In genomic region chr9:36190388-36191289, GRCh38 we compare ENCODE assay signal across 8 cellular contexts. TPM values are rescaled to one million over a fixed set of nuclear protein-coding genes. Genes with fewer than 3 reads are reported as not detected.
DNase-seq lines count a peak whose midpoint lies in the region; ATAC-seq and TF ChIP-seq lines count a peak whose summit lies in the region.

Gene CLTA, plus strand, starts transcription at chr9:36190921. Its CDS starts 136 bp downstream, at chr9:36191057.

- H3K9me3 ChIP-seq in SK-N-SH = no peaks in the 10 kb centered on the region

- peak; percentile 97 for ATAC-seq in HG02588 (IDR thresholded peaks at IDR 0.05; ENCODE audit: unreplicated experiment)

- POLR2A ChIA-PET in SK-N-SH (lab: Yijun Ruan, JAX) = interaction anchor here (0.6 to 1.7 kb wide), 13 partner anchors 11 to 210 kb away, joined by 3 to 7 read pairs (median 3); partner anchors contain the start of genes CCIN and RNF38

- H3K4me3 ChIP-seq in SK-N-SH (ENCODE audit: low read depth in 2 of 2, low read length in 1 of 2) = peak within 1 kb of the TSS; percentile 84 to 94

- DNase-seq in GM10266 (ENCODE audit: extremely low spot score) = peak; percentile 99
- peak; percentile 92 for DNase-seq in NCI-H1048 (lab: John Stamatoyannopoulos, UW)
- DNase-seq in SK-N-SH = peak; percentile 98
- peak; percentile 93 for DNase-seq in activated naive CD4-positive, alpha-beta T cell treated with anti-CD3 and anti-CD28 coated beads, Interleukin-2, amount 50 U/mL, for 16 hours
- DNase-seq in germinal center (ENCODE audit: low spot score) = peak; percentile 99
- peak; percentile 93 for DNase-seq in non-pigmented ciliary epithelial cell (ENCODE audit: low read depth)
- peak; percentile 100 for DNase-seq in superior temporal gyrus (ENCODE audit: extremely low spot score)

- peaks cover 43% of the 10 kb centered on the region for H4K20me1 ChIP-seq in SK-N-SH (ENCODE audit: insufficient read depth)

- H3K9ac ChIP-seq in SK-N-SH = peak within 1 kb of the TSS; percentile 95

- H3F3A ChIP-seq in SK-N-SH (replicated peaks; ENCODE audit: insufficient read depth) = no peaks in the 10 kb centered on the region

- peak in 1 of 2 experiments; percentile 42; a peak in 2 of 4 replicates for TF ChIP-seq EP300 in SK-N-SH (IDR thresholded peaks at IDR 0.05; ENCODE audit: borderline replicate concordance in 1 of 2, low read depth in 1 of 2, low read length in 1 of 2)

- H3K9me2 ChIP-seq in SK-N-SH = no peaks in the 10 kb centered on the region

- peak within 1 kb of the TSS; percentile 90 for H2AFZ ChIP-seq in SK-N-SH (ENCODE audit: low read depth)

- peak; percentile 59 for TF ChIP-seq CTCF in GM10266 (IDR thresholded peaks at IDR 0.05; ENCODE audit: control insufficient read depth, insufficient read depth, low read depth, missing control alignments)
- peak; percentile 77 for TF ChIP-seq CTCF in SK-N-SH (IDR thresholded peaks at IDR 0.05)

- WGBS in SK-N-SH (ENCODE audit: low lambda C conversion rate) = under 1% methylated on average over 30 of the region's 68 CpGs

- no peaks in the 10 kb centered on the region for H3K27me3 ChIP-seq in SK-N-SH (ENCODE audit: insufficient read depth)

- CTCF ChIA-PET in SK-N-SH (lab: Yijun Ruan, JAX) = interaction anchor here (0.6 to 3.6 kb wide), 19 partner anchors 11 to 258 kb away, joined by 3 to 15 read pairs (median 5); partner anchors contain the start of genes CCIN and GLIPR2

- TF ChIP-seq RAD21 in SK-N-SH (IDR thresholded peaks at IDR 0.05; ENCODE audit: low read length) = peak; percentile 28

- H3K4me2 ChIP-seq in SK-N-SH = peak within 1 kb of the TSS; percentile 83

- peaks cover 54% of the 10 kb centered on the region for H3K79me2 ChIP-seq in SK-N-SH (ENCODE audit: insufficient read depth)

- H3K4me1 ChIP-seq in SK-N-SH (ENCODE audit: control insufficient read depth in 1 of 2, insufficient read depth in 2 of 2, low read depth in 1 of 2, low read length in 1 of 2) = peaks cover 6 to 27% of the 10 kb centered on the region in 2 experiments

- peak within 1 kb of the TSS; percentile 83 to 87 for H3K27ac ChIP-seq in SK-N-SH (ENCODE audit: low read depth in 2 of 2, low read length in 1 of 2)

- peaks cover 3 to 8% of the 10 kb centered on the region in 2 experiments for H3K36me3 ChIP-seq in SK-N-SH (replicated peaks in 1 of 2; ENCODE audit: control insufficient read depth in 1 of 2, insufficient read depth in 2 of 2, low read length in 1 of 2)

TF ChIP-seq in SK-N-SH, 30 proteins besides CTCF, POLR2A, EP300 and RAD21 (continues in another document):
- peak; percentile 86 for TF ChIP-seq GABPA (IDR thresholded peaks at IDR 0.05; ENCODE audit: low read depth)
- no peak for TF ChIP-seq RXRA (IDR thresholded peaks at IDR 0.05; ENCODE audit: borderline replicate concordance, low read depth)
- no peak for TF ChIP-seq IRF3 (IDR thresholded peaks at IDR 0.05; ENCODE audit: low read depth, low read length)
- TF ChIP-seq ELF1 (IDR thresholded peaks at IDR 0.05) = peak; percentile 92
- TF ChIP-seq EZH2phosphoT487 (IDR thresholded peaks at IDR 0.05; ENCODE audit: borderline replicate concordance, low read depth) = no peak
- TF ChIP-seq ZBTB33 (IDR thresholded peaks at IDR 0.05; ENCODE audit: borderline replicate concordance, low read depth) = no peak
- TF ChIP-seq POLR2AphosphoS5 (IDR thresholded peaks at IDR 0.05; ENCODE audit: low read depth, low read length) = peak; percentile 97
- 0 out of 2 replicates have a peak, but pooled peaks have one; percentile 26 for TF ChIP-seq YY1 (IDR thresholded peaks at IDR 0.05; ENCODE audit: low read depth)
- TF ChIP-seq REST (IDR thresholded peaks at IDR 0.05; ENCODE audit: low read depth, low read length) = peak; percentile 52
- TF ChIP-seq USF2 (IDR thresholded peaks at IDR 0.05; ENCODE audit: borderline replicate concordance, low read depth, low read length) = no peak
- no peak for TF ChIP-seq PBX3 (IDR thresholded peaks at IDR 0.05)
- no peak for TF ChIP-seq GATA2 (CRISPR knock-in tag; IDR thresholded peaks at IDR 0.05)
- no peak for TF ChIP-seq MEF2A (IDR thresholded peaks at IDR 0.05; ENCODE audit: borderline replicate concordance, low read depth)
- TF ChIP-seq MAX (IDR thresholded peaks at IDR 0.05; ENCODE audit: low read depth) = peak; percentile 57; the same call in 1 of the 2 replicates
- TF ChIP-seq NRF1 (IDR thresholded peaks at IDR 0.05; ENCODE audit: low read depth, low read length) = peak; percentile 68
- TF ChIP-seq RCOR1 (IDR thresholded peaks at IDR 0.05; ENCODE audit: low read length) = 0 out of 2 replicates have a peak, but pooled peaks have one; percentile 30
- TF ChIP-seq TCF12 (IDR thresholded peaks at IDR 0.05) = no peak
- no peak for TF ChIP-seq FOXJ3 (CRISPR knock-in tag; IDR thresholded peaks at IDR 0.05)
- no peak for TF ChIP-seq FOSL2 (IDR thresholded peaks at IDR 0.05; ENCODE audit: borderline replicate concordance, low read depth)
- TF ChIP-seq SMC3 (IDR thresholded peaks at IDR 0.05; ENCODE audit: low read depth, low read length) = no peak

RNA-seq across cellular contexts. Expression of gene CLTA, which starts in this region (rescaled TPM):
- polyA plus RNA-seq in SK-N-SH (2012; rRNA removed) = 222 and 260 TPM in 2 replicates
- polyA plus RNA-seq in SK-N-SH (2012; cell fraction: cytosol; rRNA removed) = 329 and 395 TPM in 2 replicates
- polyA plus RNA-seq in SK-N-SH (2012; cell fraction: nucleus; rRNA removed) = 119 and 142 TPM in 2 replicates

Comparison
In these comparisons a context has a peak if more than half of its experiments do, and no peak if none do; other contexts are left out.
1. Peak in every context shown above with its lines: DNase-seq, ATAC-seq, H3K4me3 ChIP-seq and H3K27ac ChIP-seq.